ENCODE assay signal across 9 cellular contexts in genomic region chr9:92146610-92147009, GRCh38. TPM values are rescaled to one million over a fixed set of nuclear protein-coding genes. Genes with fewer than 3 reads are reported as not detected.
DNase-seq lines count a peak whose midpoint lies in the region; ATAC-seq and TF ChIP-seq lines count a peak whose summit lies in the region.
"Had no signal": no experiment of that assay in that cellular context is flagged by ENCODE, and none has a peak within 500 bp of the region (broad histone marks: within the 10 kb centered on the region; RNA-seq: fewer than 3 reads in every experiment).

No MANE protein-coding gene starts in this region.

- H2AK9ac ChIP-seq in IMR-90 (replicated peaks; ENCODE audit: low read depth, low read length, poor library complexity): peak overlapping the region; percentile 99

- 0 out of 2 replicates have a peak, but pooled peaks have one; percentile 3 for TF ChIP-seq POLR2A in IMR-90 (IDR thresholded peaks at IDR 0.05; ENCODE audit: low read depth, low read length)

- H3K4me2 ChIP-seq in IMR-90 (ENCODE audit: low read depth, low read length): peak overlapping the region; percentile 30
- no peak overlapping the region for H3K4me2 ChIP-seq in OCI-LY7 (ENCODE audit: low read length)

- peak overlapping the region; percentile 96; the same call in 2 of the 3 replicates for H2BK15ac ChIP-seq in IMR-90 (ENCODE audit: low read depth, low read length)

- no peaks in the 10 kb centered on the region for H3K79me2 ChIP-seq in OCI-LY7 (ENCODE audit: insufficient read depth, low read depth, low read length)

- CTCF ChIA-PET in IMR-90 (lab: Yijun Ruan, JAX) (interaction anchor here (1.0 kb wide), 1 partner anchor 36 kb away, joined by 3 read pairs; no protein-coding TSS in a partner anchor), OCI-LY7 (lab: Charles Lee; ENCODE audit: unreplicated experiment) (no interaction called here)

- peak overlapping the region; percentile 97 for H3K56ac ChIP-seq in IMR-90 (ENCODE audit: extremely low read depth, insufficient read depth, low read length)

- peak overlapping the region; percentile 97 for H3K23ac ChIP-seq in IMR-90 (ENCODE audit: low read depth, low read length)

- H3K27ac ChIP-seq in IMR-90 (ENCODE audit: insufficient read depth, low read length) (peak overlapping the region; percentile 99), OCI-LY7 (ENCODE audit: low read depth, low read length, poor library complexity, severe bottlenecking) (no peak overlapping the region)

- in situ Hi-C loops in IMR-90 (cut with MboI; ENCODE audit: low sequenced_read_pairs): no loop called here

- DNase-seq in IMR-90 (peak; percentile 31), astrocyte of the hippocampus (ENCODE audit: low read depth, low spot score) (peak; percentile 39), iris pigment epithelial cell (ENCODE audit: low read depth) (peak; percentile 55), stromal cell of bone marrow (ENCODE audit: low read depth) (peak; percentile 9), OCI-LY7 (ENCODE audit: low spot score) (no peak)
- DNase-seq: activated CD4-positive, alpha-beta T cell treated with anti-CD3 and anti-CD28 coated beads, Interleukin-2, amount 50 U/mL, for 1 hour had no signal

- peak overlapping the region; percentile 70 for H3K18ac ChIP-seq in IMR-90 (ENCODE audit: low read depth, low read length)

- no peaks in the 10 kb centered on the region for H3K9me2 ChIP-seq in OCI-LY7 (ENCODE audit: insufficient read depth, low read length)

- H3K4me3 ChIP-seq in IMR-90 (ENCODE audit: insufficient read depth, low read depth, low read length) (no peak overlapping the region), OCI-LY7 (ENCODE audit: low read depth, low read length, poor library complexity, severe bottlenecking) (no peak overlapping the region)

- no peak for TF ChIP-seq CTCF in IMR-90 (conservative IDR thresholded peaks at IDR 0.05; ENCODE audit: low read depth, low read length)
- no peak for TF ChIP-seq CTCF in OCI-LY7 (conservative IDR thresholded peaks at IDR 0.05; ENCODE audit: low read length)

- intact Hi-C loops in IMR-90 (cut with micrococcal nuclease): no loop called here
- intact Hi-C loops in OCI-LY7 (cut with micrococcal nuclease; ENCODE audit: unreplicated experiment): no loop called here

- no peak for TF ChIP-seq RAD21 in IMR-90 (IDR thresholded peaks at IDR 0.05; ENCODE audit: low read length)

- no CpG with 5 or more reads among the region's 3 CpGs for WGBS in IMR-90 (ENCODE audit: extremely low coverage in 2 of 2, insufficient read length in 1 of 2), 2 experiments

- dilution Hi-C loops in IMR-90 (cut with HindIII; ENCODE audit: low sequenced_read_pairs, unreplicated experiment): no loop called here

- H4K20me1 ChIP-seq in IMR-90 (ENCODE audit: insufficient read depth, low read length) (no peaks in the 10 kb centered on the region), OCI-LY7 (ENCODE audit: insufficient read depth, low read length) (no peaks in the 10 kb centered on the region)

- H3K79me1 ChIP-seq in IMR-90 (ENCODE audit: low read depth in 1 of 2, low read length in 2 of 2): peaks cover 21 to 72% of the 10 kb centered on the region in 2 experiments

- peak overlapping the region; percentile 99 for H2BK5ac ChIP-seq in IMR-90 (ENCODE audit: low read depth, low read length, poor library complexity, severe bottlenecking)

- no peaks in the 10 kb centered on the region for H3K27me3 ChIP-seq in IMR-90 (ENCODE audit: control insufficient read depth, insufficient read depth, low read length)

- peak overlapping the region; percentile 98 for H2BK120ac ChIP-seq in IMR-90 (ENCODE audit: low read depth, low read length)

- H3K9me1 ChIP-seq in IMR-90 (ENCODE audit: insufficient read depth, low read length): peaks cover 24% of the 10 kb centered on the region

- peak overlapping the region; percentile 83 for H2AFZ ChIP-seq in IMR-90 (replicated peaks; ENCODE audit: low read length, poor library complexity)
- no peak overlapping the region for H2AFZ ChIP-seq in OCI-LY7 (ENCODE audit: low read length)

- H3K4me1 ChIP-seq in IMR-90 (ENCODE audit: control insufficient read depth, insufficient read depth, low read length): peaks cover 39% of the 10 kb centered on the region
- no peaks in the 10 kb centered on the region for H3K4me1 ChIP-seq in OCI-LY7 (ENCODE audit: insufficient read depth, low read length, poor library complexity, severe bottlenecking)

- H3K4ac ChIP-seq in IMR-90 (ENCODE audit: low read depth, low read length): peak overlapping the region; percentile 98

- peak overlapping the region; percentile 61 for H3K9ac ChIP-seq in IMR-90 (ENCODE audit: low read depth, low read length)

- peak overlapping the region; percentile 99 for H2AK5ac ChIP-seq in IMR-90 (ENCODE audit: low read depth, low read length)

- peak overlapping the region; percentile 95 for H3K14ac ChIP-seq in IMR-90 (replicated peaks; ENCODE audit: low read depth, low read length)

- H3K9me3 ChIP-seq in IMR-90 (ENCODE audit: control insufficient read depth, insufficient read depth, low read length) (no peaks in the 10 kb centered on the region), OCI-LY7 (ENCODE audit: low read length) (no peaks in the 10 kb centered on the region)

- peak overlapping the region; percentile 100 for H4K91ac ChIP-seq in IMR-90 (ENCODE audit: insufficient read depth, low read depth, low read length)

- peak overlapping the region; percentile 66 for H4K5ac ChIP-seq in IMR-90 (ENCODE audit: low read depth, low read length)

- peak overlapping the region; percentile 87 to 97 for H4K8ac ChIP-seq in IMR-90 (ENCODE audit: low read depth in 2 of 2, low read length in 2 of 2)

- BruUV-seq in IMR-90 (replicated peaks; lab: Mats Ljungman, UMichigan): no TSS peak
- BruUV-seq in OCI-LY7 (replicated peaks; lab: Mats Ljungman, UMichigan): no TSS peak

- H3K36me3 ChIP-seq in IMR-90 (ENCODE audit: control insufficient read depth, insufficient read depth, low read length): peaks cover 41% of the 10 kb centered on the region
- no peaks in the 10 kb centered on the region for H3K36me3 ChIP-seq in OCI-LY7 (ENCODE audit: insufficient read depth, low read length)

- ATAC-seq in IMR-90 (ENCODE audit: low read depth) (peak; percentile 6), HG03442 (IDR thresholded peaks at IDR 0.05; ENCODE audit: unreplicated experiment) (no peak), HG03196 (IDR thresholded peaks at IDR 0.05; ENCODE audit: unreplicated experiment) (no peak), GM18909 (IDR thresholded peaks at IDR 0.05; ENCODE audit: poor library complexity, unreplicated experiment) (no peak)

- POLR2A ChIA-PET in IMR-90 (lab: Charles Lee; ENCODE audit: unreplicated experiment) (no interaction called here), OCI-LY7 (lab: Charles Lee) (interaction anchor here (0.7 kb wide), 1 partner anchor 70 kb away, joined by 3 read pairs; no protein-coding TSS in a partner anchor)

- H2BK20ac ChIP-seq in IMR-90 (ENCODE audit: low read depth, low read length): peak overlapping the region; percentile 98

TF ChIP-seq in IMR-90, 13 proteins besides CTCF, POLR2A, EP300 and RAD21:
- TF ChIP-seq MXI1 (IDR thresholded peaks at IDR 0.05; ENCODE audit: borderline replicate concordance, low read depth, low read length) (peak; percentile 29; the same call in 1 of the 2 replicates), CHD1 (IDR thresholded peaks at IDR 0.05; ENCODE audit: low read depth, low read length) (no peak)

RNA-seq across cellular contexts. Expression of gene SPTLC1, which starts 31.4 kb away (rescaled TPM):
- total RNA-seq in IMR-90 (2012; rRNA removed): 92.7 and 95.8 TPM in 2 replicates
- polyA plus RNA-seq in IMR-90 (2012; rRNA removed): 59.9 and 65.7 TPM in 2 replicates
- 16.7 and 23.9 TPM in 2 replicates for polyA plus RNA-seq in IMR-90 (2012; cell fraction: cytosol; rRNA removed)
- polyA plus RNA-seq in IMR-90 (2012; cell fraction: nucleus; rRNA removed; ENCODE audit: low replicate concordance): 32.2 and 53.4 TPM in 2 replicates
- 42.2 and 48.1 TPM in 2 replicates for total RNA-seq in OCI-LY7 (2014; rRNA removed; shearing (Covaris generic))
- 46.6 and 48.7 TPM in 2 replicates for total RNA-seq in OCI-LY7 (2022)
